ENCODE assay signal across 2 cellular contexts in the genomic region with DNA sequence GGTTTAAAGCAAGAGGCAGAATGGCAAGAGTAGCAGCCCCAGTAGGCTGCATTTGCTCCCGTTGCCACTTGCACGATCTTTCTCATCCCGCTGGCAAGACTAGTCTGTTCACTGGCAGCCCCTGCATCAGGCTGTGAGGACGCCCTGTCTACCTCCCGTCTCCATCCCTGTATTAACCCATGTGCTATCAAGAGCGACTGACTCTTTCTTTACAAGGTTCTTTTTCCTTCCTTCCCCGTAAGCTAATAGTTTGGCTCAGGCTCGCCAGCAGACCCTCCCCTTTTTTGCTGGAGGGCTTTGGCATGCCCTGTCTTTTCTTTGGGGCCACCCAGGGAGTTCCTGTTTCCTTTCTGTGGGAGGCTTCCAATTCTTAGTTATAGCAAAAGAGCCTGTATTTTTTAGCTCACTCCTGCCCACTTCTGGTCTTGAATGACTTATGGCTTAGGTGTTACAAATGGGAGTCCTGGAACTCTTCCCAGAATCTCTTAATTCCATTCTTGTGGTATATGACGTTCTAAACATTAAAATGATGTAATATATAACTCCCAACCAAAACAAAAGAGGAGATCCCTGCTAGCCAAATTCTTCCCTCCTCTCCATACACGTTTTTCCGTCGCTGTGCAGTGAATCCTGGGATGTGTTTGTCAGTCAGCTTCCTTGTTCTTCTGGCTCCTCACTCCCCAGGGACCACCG.
A peak's percentile ranks its signal among the peaks of the same experiment; 100 is the strongest.
TF ChIP-seq lines count a peak whose summit lies in the region.

No MANE protein-coding gene starts in this region.

TF ChIP-seq in HEK293, 187 proteins besides CTCF, POLR2A, EP300 and RAD21 (continued from another document and continues in another):
- TF ChIP-seq, protein P1, sequence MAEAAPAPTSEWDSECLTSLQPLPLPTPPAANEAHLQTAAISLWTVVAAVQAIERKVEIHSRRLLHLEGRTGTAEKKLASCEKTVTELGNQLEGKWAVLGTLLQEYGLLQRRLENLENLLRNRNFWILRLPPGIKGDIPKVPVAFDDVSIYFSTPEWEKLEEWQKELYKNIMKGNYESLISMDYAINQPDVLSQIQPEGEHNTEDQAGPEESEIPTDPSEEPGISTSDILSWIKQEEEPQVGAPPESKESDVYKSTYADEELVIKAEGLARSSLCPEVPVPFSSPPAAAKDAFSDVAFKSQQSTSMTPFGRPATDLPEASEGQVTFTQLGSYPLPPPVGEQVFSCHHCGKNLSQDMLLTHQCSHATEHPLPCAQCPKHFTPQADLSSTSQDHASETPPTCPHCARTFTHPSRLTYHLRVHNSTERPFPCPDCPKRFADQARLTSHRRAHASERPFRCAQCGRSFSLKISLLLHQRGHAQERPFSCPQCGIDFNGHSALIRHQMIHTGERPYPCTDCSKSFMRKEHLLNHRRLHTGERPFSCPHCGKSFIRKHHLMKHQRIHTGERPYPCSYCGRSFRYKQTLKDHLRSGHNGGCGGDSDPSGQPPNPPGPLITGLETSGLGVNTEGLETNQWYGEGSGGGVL (tag by site-specific recombination; IDR thresholded peaks at IDR 0.05): 0 out of 2 replicates have a peak, but pooled peaks have one; percentile 23
- no peak for TF ChIP-seq ZNF169 (tag by site-specific recombination; IDR thresholded peaks at IDR 0.05)
- TF ChIP-seq, protein P2, sequence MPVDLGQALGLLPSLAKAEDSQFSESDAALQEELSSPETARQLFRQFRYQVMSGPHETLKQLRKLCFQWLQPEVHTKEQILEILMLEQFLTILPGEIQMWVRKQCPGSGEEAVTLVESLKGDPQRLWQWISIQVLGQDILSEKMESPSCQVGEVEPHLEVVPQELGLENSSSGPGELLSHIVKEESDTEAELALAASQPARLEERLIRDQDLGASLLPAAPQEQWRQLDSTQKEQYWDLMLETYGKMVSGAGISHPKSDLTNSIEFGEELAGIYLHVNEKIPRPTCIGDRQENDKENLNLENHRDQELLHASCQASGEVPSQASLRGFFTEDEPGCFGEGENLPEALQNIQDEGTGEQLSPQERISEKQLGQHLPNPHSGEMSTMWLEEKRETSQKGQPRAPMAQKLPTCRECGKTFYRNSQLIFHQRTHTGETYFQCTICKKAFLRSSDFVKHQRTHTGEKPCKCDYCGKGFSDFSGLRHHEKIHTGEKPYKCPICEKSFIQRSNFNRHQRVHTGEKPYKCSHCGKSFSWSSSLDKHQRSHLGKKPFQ (tag by site-specific recombination; IDR thresholded peaks at IDR 0.05): no peak
- TF ChIP-seq ZFP69B (tag by site-specific recombination; IDR thresholded peaks at IDR 0.05): no peak
- TF ChIP-seq, protein P3, sequence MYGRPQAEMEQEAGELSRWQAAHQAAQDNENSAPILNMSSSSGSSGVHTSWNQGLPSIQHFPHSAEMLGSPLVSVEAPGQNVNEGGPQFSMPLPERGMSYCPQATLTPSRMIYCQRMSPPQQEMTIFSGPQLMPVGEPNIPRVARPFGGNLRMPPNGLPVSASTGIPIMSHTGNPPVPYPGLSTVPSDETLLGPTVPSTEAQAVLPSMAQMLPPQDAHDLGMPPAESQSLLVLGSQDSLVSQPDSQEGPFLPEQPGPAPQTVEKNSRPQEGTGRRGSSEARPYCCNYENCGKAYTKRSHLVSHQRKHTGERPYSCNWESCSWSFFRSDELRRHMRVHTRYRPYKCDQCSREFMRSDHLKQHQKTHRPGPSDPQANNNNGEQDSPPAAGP (tag by site-specific recombination; IDR thresholded peaks at IDR 0.05): peak; percentile 35; the same call in 1 of the 2 replicates
- TF ChIP-seq, protein P4, sequence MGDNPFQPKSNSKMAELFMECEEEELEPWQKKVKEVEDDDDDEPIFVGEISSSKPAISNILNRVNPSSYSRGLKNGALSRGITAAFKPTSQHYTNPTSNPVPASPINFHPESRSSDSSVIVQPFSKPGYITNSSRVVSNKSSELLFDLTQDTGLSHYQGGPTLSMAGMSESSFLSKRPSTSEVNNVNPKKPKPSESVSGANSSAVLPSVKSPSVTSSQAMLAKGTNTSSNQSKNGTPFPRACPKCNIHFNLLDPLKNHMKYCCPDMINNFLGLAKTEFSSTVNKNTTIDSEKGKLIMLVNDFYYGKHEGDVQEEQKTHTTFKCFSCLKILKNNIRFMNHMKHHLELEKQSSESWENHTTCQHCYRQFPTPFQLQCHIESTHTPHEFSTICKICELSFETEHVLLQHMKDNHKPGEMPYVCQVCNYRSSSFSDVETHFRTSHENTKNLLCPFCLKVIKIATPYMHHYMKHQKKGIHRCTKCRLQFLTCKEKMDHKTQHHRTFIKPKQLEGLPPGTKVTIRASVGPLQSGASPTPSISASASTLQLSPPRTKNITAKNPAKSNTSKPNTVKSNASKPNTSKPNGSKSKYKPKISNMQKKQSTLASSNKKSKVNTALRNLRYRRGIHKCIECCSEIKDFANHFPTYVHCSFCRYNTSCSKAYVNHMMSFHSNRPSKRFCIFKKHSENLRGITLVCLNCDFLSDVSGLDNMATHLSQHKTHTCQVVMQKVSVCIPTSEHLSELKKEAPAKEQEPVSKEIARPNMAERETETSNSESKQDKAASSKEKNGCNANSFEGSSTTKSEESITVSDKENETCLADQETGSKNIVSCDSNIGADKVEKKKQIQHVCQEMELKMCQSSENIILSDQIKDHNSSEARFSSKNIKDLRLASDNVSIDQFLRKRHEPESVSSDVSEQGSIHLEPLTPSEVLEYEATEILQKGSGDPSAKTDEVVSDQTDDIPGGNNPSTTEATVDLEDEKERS (tag by site-specific recombination; IDR thresholded peaks at IDR 0.05): no peak
- no peak for TF ChIP-seq KLF7 (tag by site-specific recombination; IDR thresholded peaks at IDR 0.05; ENCODE audit: borderline replicate concordance)
- TF ChIP-seq, protein P5, sequence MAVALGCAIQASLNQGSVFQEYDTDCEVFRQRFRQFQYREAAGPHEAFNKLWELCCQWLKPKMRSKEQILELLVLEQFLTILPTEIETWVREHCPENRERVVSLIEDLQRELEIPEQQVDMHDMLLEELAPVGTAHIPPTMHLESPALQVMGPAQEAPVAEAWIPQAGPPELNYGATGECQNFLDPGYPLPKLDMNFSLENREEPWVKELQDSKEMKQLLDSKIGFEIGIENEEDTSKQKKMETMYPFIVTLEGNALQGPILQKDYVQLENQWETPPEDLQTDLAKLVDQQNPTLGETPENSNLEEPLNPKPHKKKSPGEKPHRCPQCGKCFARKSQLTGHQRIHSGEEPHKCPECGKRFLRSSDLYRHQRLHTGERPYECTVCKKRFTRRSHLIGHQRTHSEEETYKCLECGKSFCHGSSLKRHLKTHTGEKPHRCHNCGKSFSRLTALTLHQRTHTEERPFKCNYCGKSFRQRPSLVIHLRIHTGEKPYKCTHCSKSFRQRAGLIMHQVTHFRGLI (tag by site-specific recombination; IDR thresholded peaks at IDR 0.05): 0 out of 2 replicates have a peak, but pooled peaks have one; percentile 18
- TF ChIP-seq ZNF585B (tag by site-specific recombination; IDR thresholded peaks at IDR 0.05): no peak
- TF ChIP-seq ZNF114 (tag by site-specific recombination; IDR thresholded peaks at IDR 0.05): no peak
- TF ChIP-seq ZNF175 (tag by site-specific recombination; IDR thresholded peaks at IDR 0.05): no peak
- no peak for TF ChIP-seq SCRT1 (tag by site-specific recombination; IDR thresholded peaks at IDR 0.05; ENCODE audit: borderline replicate concordance)

TF ChIP-seq in SK-N-SH, 30 proteins besides CTCF, POLR2A, EP300 and RAD21 (continued from another document):
- TF ChIP-seq, protein P6, sequence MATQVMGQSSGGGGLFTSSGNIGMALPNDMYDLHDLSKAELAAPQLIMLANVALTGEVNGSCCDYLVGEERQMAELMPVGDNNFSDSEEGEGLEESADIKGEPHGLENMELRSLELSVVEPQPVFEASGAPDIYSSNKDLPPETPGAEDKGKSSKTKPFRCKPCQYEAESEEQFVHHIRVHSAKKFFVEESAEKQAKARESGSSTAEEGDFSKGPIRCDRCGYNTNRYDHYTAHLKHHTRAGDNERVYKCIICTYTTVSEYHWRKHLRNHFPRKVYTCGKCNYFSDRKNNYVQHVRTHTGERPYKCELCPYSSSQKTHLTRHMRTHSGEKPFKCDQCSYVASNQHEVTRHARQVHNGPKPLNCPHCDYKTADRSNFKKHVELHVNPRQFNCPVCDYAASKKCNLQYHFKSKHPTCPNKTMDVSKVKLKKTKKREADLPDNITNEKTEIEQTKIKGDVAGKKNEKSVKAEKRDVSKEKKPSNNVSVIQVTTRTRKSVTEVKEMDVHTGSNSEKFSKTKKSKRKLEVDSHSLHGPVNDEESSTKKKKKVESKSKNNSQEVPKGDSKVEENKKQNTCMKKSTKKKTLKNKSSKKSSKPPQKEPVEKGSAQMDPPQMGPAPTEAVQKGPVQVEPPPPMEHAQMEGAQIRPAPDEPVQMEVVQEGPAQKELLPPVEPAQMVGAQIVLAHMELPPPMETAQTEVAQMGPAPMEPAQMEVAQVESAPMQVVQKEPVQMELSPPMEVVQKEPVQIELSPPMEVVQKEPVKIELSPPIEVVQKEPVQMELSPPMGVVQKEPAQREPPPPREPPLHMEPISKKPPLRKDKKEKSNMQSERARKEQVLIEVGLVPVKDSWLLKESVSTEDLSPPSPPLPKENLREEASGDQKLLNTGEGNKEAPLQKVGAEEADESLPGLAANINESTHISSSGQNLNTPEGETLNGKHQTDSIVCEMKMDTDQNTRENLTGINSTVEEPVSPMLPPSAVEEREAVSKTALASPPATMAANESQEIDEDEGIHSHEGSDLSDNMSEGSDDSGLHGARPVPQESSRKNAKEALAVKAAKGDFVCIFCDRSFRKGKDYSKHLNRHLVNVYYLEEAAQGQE (IDR thresholded peaks at IDR 0.05; ENCODE audit: low read depth, low read length): no peak
- TF ChIP-seq GABPA (IDR thresholded peaks at IDR 0.05; ENCODE audit: low read depth): no peak
- TF ChIP-seq, protein P7, sequence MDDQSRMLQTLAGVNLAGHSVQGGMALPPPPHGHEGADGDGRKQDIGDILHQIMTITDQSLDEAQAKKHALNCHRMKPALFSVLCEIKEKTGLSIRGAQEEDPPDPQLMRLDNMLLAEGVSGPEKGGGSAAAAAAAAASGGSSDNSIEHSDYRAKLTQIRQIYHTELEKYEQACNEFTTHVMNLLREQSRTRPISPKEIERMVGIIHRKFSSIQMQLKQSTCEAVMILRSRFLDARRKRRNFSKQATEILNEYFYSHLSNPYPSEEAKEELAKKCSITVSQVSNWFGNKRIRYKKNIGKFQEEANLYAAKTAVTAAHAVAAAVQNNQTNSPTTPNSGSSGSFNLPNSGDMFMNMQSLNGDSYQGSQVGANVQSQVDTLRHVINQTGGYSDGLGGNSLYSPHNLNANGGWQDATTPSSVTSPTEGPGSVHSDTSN (IDR thresholded peaks at IDR 0.05): peak; percentile 52; the same call in 1 of the 2 replicates
- TF ChIP-seq FOXJ3 (CRISPR knock-in tag; IDR thresholded peaks at IDR 0.05): no peak
- TF ChIP-seq RCOR1 (IDR thresholded peaks at IDR 0.05; ENCODE audit: low read length): no peak
- TF ChIP-seq NFIC (IDR thresholded peaks at IDR 0.05; ENCODE audit: borderline replicate concordance): peak; percentile 50; the same call in 1 of the 2 replicates
- TF ChIP-seq TCF12 (IDR thresholded peaks at IDR 0.05): peak; percentile 44; the same call in 1 of the 2 replicates
- no peak for TF ChIP-seq RFX5 (IDR thresholded peaks at IDR 0.05; ENCODE audit: low read length)
- peak; percentile 37 for TF ChIP-seq MXI1 (IDR thresholded peaks at IDR 0.05; ENCODE audit: low read depth, low read length)
- TF ChIP-seq FOSL2 (IDR thresholded peaks at IDR 0.05; ENCODE audit: borderline replicate concordance, low read depth): 0 out of 2 replicates have a peak, but pooled peaks have one; percentile 8
- TF ChIP-seq, protein P8, sequence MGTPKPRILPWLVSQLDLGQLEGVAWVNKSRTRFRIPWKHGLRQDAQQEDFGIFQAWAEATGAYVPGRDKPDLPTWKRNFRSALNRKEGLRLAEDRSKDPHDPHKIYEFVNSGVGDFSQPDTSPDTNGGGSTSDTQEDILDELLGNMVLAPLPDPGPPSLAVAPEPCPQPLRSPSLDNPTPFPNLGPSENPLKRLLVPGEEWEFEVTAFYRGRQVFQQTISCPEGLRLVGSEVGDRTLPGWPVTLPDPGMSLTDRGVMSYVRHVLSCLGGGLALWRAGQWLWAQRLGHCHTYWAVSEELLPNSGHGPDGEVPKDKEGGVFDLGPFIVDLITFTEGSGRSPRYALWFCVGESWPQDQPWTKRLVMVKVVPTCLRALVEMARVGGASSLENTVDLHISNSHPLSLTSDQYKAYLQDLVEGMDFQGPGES (IDR thresholded peaks at IDR 0.05; ENCODE audit: low read depth, low read length): no peak
- TF ChIP-seq POLR2AphosphoS5 (IDR thresholded peaks at IDR 0.05; ENCODE audit: low read depth, low read length): peak; percentile 68; the same call in 1 of the 2 replicates
- no peak for TF ChIP-seq TAF1 (IDR thresholded peaks at IDR 0.05; ENCODE audit: borderline replicate concordance, low read depth, low read length)
- TF ChIP-seq, protein P9, sequence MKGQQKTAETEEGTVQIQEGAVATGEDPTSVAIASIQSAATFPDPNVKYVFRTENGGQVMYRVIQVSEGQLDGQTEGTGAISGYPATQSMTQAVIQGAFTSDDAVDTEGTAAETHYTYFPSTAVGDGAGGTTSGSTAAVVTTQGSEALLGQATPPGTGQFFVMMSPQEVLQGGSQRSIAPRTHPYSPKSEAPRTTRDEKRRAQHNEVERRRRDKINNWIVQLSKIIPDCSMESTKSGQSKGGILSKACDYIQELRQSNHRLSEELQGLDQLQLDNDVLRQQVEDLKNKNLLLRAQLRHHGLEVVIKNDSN (IDR thresholded peaks at IDR 0.05; ENCODE audit: borderline replicate concordance, low read depth): no peak
- no peak for TF ChIP-seq GATA2 (CRISPR knock-in tag; IDR thresholded peaks at IDR 0.05)
- TF ChIP-seq JUND (IDR thresholded peaks at IDR 0.05): 0 out of 2 replicates have a peak, but pooled peaks have one; percentile 7
- TF ChIP-seq, protein P10, sequence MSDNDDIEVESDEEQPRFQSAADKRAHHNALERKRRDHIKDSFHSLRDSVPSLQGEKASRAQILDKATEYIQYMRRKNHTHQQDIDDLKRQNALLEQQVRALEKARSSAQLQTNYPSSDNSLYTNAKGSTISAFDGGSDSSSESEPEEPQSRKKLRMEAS (IDR thresholded peaks at IDR 0.05; ENCODE audit: low read depth): peak; percentile 18; the same call in 1 of the 2 replicates
- TF ChIP-seq FOXM1 (IDR thresholded peaks at IDR 0.05; ENCODE audit: low read depth): no peak
- TF ChIP-seq NRF1 (IDR thresholded peaks at IDR 0.05; ENCODE audit: low read depth, low read length): no peak
- no peak for TF ChIP-seq MEF2A (IDR thresholded peaks at IDR 0.05; ENCODE audit: borderline replicate concordance, low read depth)
